In the genomic region with DNA sequence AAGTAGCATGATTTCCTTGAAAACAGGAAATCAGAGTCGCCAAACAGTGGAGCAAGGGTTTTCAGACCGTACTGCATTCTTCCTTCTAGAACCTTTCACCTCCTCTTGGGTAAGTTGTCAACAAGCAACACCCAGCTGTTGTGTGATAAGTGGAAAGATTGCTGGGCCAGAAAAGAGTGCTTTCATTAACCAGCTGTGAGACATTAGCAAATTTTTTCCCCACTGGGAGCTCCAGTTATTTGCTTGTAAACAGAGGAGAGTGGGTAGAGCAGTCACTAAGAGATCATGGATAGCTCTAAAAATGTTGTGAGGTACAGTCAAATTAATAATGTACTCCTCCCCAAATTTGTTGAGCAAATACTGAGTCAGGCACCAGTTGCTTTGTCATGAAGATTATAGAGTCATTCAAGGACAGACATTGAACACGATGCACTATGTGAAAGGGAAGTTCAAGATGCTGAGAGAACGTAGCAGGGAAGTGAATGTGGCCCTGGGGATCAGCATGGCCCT, we compare ENCODE assay signal across 9 cellular contexts. TPM values are rescaled to one million over a fixed set of nuclear protein-coding genes. Genes with fewer than 3 reads are reported as not detected.
DNase-seq lines count a peak whose midpoint lies in the region; ATAC-seq and TF ChIP-seq lines count a peak whose summit lies in the region.
"Had no signal": no experiment of that assay in that cellular context is flagged by ENCODE, and none has a peak within 500 bp of the region (broad histone marks: within the 10 kb centered on the region; RNA-seq: fewer than 3 reads in every experiment).

No MANE protein-coding gene starts in this region.

- H3K56ac ChIP-seq in H9 (ENCODE audit: insufficient read length, low read depth, low read length), result no peak overlapping the region

- no peak overlapping the region for H3K9ac ChIP-seq in H9 (ENCODE audit: extremely low read depth, insufficient read length, low read length)

- no peaks in the 10 kb centered on the region for H3K4me1 Mint-ChIP-seq in H9

- no peak overlapping the region for H3K14ac ChIP-seq in H9 (ENCODE audit: insufficient read depth, low read length)

- H4K5ac ChIP-seq in H9 (ENCODE audit: insufficient read length, low read depth, low read length), result no peak overlapping the region

- H3K23ac ChIP-seq in H9 (ENCODE audit: insufficient read length, low read depth, low read length), result no peak overlapping the region

- no peaks in the 10 kb centered on the region for H3K79me2 ChIP-seq in H9 (ENCODE audit: insufficient read depth, low read length)

- no peaks in the 10 kb centered on the region; a peak in 1 of 7 replicates for H3K36me3 Mint-ChIP-seq in H9 (ENCODE audit: insufficient read depth in 1 of 3, low read depth in 3 of 3)

- H4K20me1 ChIP-seq in H9 (ENCODE audit: control insufficient read depth, insufficient read depth, insufficient read length), result no peaks in the 10 kb centered on the region

- H3K4me1 ChIP-seq in body of pancreas, result no peaks in the 10 kb centered on the region
- H3K4me1 ChIP-seq in H9 (ENCODE audit: insufficient read depth, low read length), result no peaks in the 10 kb centered on the region

- peak overlapping the region in 1 of 4 donors; percentile 57 for H3K27ac ChIP-seq in body of pancreas
- H3K27ac ChIP-seq in H9 (ENCODE audit: insufficient read length, low read depth, low read length), result no peak overlapping the region
- H3K27ac ChIP-seq: epithelial cell of prostate had no signal

- no peaks in the 10 kb centered on the region for H3K36me3 ChIP-seq in body of pancreas (replicated peaks in 1 of 2; ENCODE audit: insufficient read depth in 1 of 2, low read depth in 2 of 2)

- no peak overlapping the region for H2AK5ac ChIP-seq in H9 (ENCODE audit: insufficient read length, low read length)

- H3K27ac Mint-ChIP-seq in H9, result no peak overlapping the region

- no peak overlapping the region for H2BK5ac ChIP-seq in H9 (ENCODE audit: insufficient read length, low read length)

- no peaks in the 10 kb centered on the region for H3K79me1 ChIP-seq in H9 (ENCODE audit: insufficient read depth, low read depth, low read length, poor library complexity, severe bottlenecking)

- H3K4me3 Mint-ChIP-seq in H9, result no peak overlapping the region

- H3K9me3 Mint-ChIP-seq in H9, result peaks cover 2 to 4% of the 10 kb centered on the region in 2 experiments; a peak in 2 of 5 replicates

- intact Hi-C loops in body of pancreas (cut with DNase I), result no loop called here

- no peaks in the 10 kb centered on the region for H3K27me3 ChIP-seq in body of pancreas
- no peaks in the 10 kb centered on the region for H3K27me3 ChIP-seq in H9 (ENCODE audit: insufficient read depth, low read length)

- DNase-seq in body of pancreas (peak in 1 of 4 donors; percentile 43), omental fat pad (ENCODE audit: low spot score) (no peak), H9 (no peak), 8988T (no peak), H4 (ENCODE audit: low spot score) (no peak)

- no peak for TF ChIP-seq POLR2A in body of pancreas (IDR thresholded peaks at IDR 0.05)

- H3K4me3 ChIP-seq in body of pancreas, result no peak overlapping the region

- H3K27me3 Mint-ChIP-seq in H9 (ENCODE audit: low read depth), result no peaks in the 10 kb centered on the region; the same call in 1 of the 2 replicates

- H4K91ac ChIP-seq in H9 (ENCODE audit: insufficient read length, low read depth, low read length), result no peak overlapping the region

- H3K18ac ChIP-seq in H9 (ENCODE audit: insufficient read length, low read depth, low read length), result no peak overlapping the region

- 32 to 44% methylated on average over 4 of the region's 4 CpGs for WGBS in body of pancreas, 2 donors
- no CpG with 5 or more reads among the region's 4 CpGs for WGBS in H9 (ENCODE audit: extremely low coverage, insufficient read length, low lambda C conversion rate)

- H3K9me3 ChIP-seq in body of pancreas, result no peaks in the 10 kb centered on the region
- no peaks in the 10 kb centered on the region for H3K9me3 ChIP-seq in H9 (ENCODE audit: control insufficient read depth, low read depth, low read length)

- ATAC-seq in GM18870 (IDR thresholded peaks at IDR 0.05; ENCODE audit: unreplicated experiment), result peak; percentile 26
- peak; percentile 52 for ATAC-seq in HG02973 (IDR thresholded peaks at IDR 0.05; ENCODE audit: unreplicated experiment)
- ATAC-seq in body of pancreas, result peak; percentile 58
- ATAC-seq in omental fat pad (ENCODE audit: low FRiP score), result peak; percentile 46
- no peak for ATAC-seq in HG03469 (IDR thresholded peaks at IDR 0.05; ENCODE audit: unreplicated experiment)

- TF ChIP-seq CTCF in body of pancreas (IDR thresholded peaks at IDR 0.05) (no peak), omental fat pad (IDR thresholded peaks at IDR 0.05) (no peak), H9 (conservative IDR thresholded peaks at IDR 0.05) (no peak)

- H3K4ac ChIP-seq in H9 (ENCODE audit: low read depth, low read length), result no peak overlapping the region

- H3T11ph ChIP-seq in H9 (ENCODE audit: low read length), result no peak overlapping the region

- H2BK120ac ChIP-seq in H9 (ENCODE audit: low read depth, low read length, poor library complexity, severe bottlenecking), result no peak overlapping the region

- H2BK15ac ChIP-seq in H9 (ENCODE audit: low read depth, low read length), result no peak overlapping the region

- no peak overlapping the region for H2BK12ac ChIP-seq in H9 (ENCODE audit: insufficient read length, low read depth, low read length)

- H3K23me2 ChIP-seq in H9 (ENCODE audit: insufficient read length, low read depth, low read length, poor library complexity, severe bottlenecking), result no peaks in the 10 kb centered on the region

- H3K4me2 ChIP-seq in H9 (ENCODE audit: insufficient read depth, insufficient read length, low read length), result no peak overlapping the region

- H2BK20ac ChIP-seq in H9 (ENCODE audit: low read depth, low read length, poor library complexity, severe bottlenecking), result no peak overlapping the region

- no peak overlapping the region for H4K8ac ChIP-seq in H9 (replicated peaks; ENCODE audit: insufficient read length, low read depth, low read length)

- no peak overlapping the region for H2AFZ ChIP-seq in H9 (ENCODE audit: low read length)

RNA-seq across cellular contexts. Expression of gene MPEG1, which starts 11.7 kb away (rescaled TPM):
- total RNA-seq in body of pancreas (1 to 10 TPM; 1.3 to 3.9 TPM), omental fat pad (10 to 100 TPM; 41.7 to 51.1 (median 47.5) TPM), H9 (2021) (not detected in 2 replicates)
- total RNA-seq in H4 (2014; rRNA removed; shearing (Covaris generic)), result not detected in 2 replicates

RNA-seq across cellular contexts. Expression of gene DTX4, which starts 52.5 kb away (rescaled TPM):
- total RNA-seq in body of pancreas (10 to 100 TPM in 1 of 2 donors, 1 to 10 TPM in 1; 9.6 to 10.4 TPM), omental fat pad (10 to 100 TPM; 12.0 to 75.6 (median 24.2) TPM), H9 (2021) (13.0 and 13.9 TPM in 2 replicates)
- total RNA-seq in H4 (2014; rRNA removed; shearing (Covaris generic)), result 0.58 and 1.6 TPM in 2 replicates

Comparison
In these comparisons a context has a peak if more than half of its experiments do, and no peak if none do; other contexts are left out.
1. RNA of gene MPEG1, which starts 11.7 kb away (total RNA-seq): 41.7 to 51.1 TPM in omental fat pad; 1.3 to 3.9 TPM in body of pancreas, not detected in H9 and not detected in H4; every median in the first group is over 4 times any median in the second.